In the genomic region with DNA sequence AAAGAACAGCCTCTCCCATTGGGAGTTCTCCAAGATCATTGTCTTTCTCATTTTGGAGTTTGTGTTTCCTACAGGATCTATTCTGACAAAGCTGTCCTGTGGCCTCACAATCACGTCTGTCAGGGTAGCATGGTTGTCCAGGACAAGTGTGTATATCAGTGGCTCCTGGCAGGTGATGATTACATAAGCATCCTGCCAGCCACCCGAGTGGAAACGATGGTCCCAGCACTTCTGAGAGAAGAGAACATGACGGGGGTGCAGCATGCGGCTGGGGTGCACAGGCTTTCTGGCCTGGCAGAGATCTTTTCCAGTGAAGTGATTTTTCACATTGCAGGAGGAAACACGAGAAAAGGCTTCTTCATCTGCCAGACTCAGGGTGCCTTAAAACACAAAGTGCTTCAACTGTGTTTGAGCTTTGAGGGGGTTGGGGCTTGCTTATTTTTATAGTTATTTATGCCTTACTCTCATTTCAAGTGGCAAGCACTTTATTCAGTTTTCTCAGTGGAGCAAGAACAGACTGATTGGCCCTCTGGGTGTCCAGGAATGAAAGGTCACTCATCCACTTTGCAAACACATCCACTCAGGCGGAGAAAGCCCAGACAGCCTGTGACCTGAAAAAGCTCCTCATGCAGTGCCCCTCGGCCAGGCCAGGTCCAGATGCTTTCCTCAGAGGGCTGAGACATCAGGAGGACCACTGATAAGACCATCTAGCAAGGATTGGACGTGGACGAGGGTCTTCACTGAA, we compare ENCODE assay signal across 20 cellular contexts.
"Had no signal": no experiment of that assay in that cellular context is flagged by ENCODE, and none has a peak within 500 bp of the region (broad histone marks: within the 10 kb centered on the region; RNA-seq: fewer than 3 reads in every experiment).

No MANE protein-coding gene starts in this region.

- H3K27ac ChIP-seq: brain microvascular endothelial cell, coronary artery, esophagus squamous epithelium, heart right ventricle, ovary, psoas muscle, skin epidermis, transverse colon had no signal

- H3K36me3 ChIP-seq: brain microvascular endothelial cell, esophagus squamous epithelium, gastrocnemius medialis, heart right ventricle, ovary, right lobe of liver, transverse colon had no signal

- H3K27me3 ChIP-seq: brain microvascular endothelial cell, esophagus squamous epithelium, gastrocnemius medialis, heart right ventricle, ovary, right lobe of liver, transverse colon had no signal

- DNase-seq: activated gamma-delta T cell treated with Interleukin-2 at 50 U/mL for 16 hours; activated T-cell treated with anti-CD3 and anti-CD28 coated beads, Interleukin-2, amount 50 U/mL, for 1 hour; aorta; brain microvascular endothelial cell; esophagus squamous epithelium; gastrocnemius medialis; heart right ventricle; islet precursor cell; left cardiac atrium; midbrain; natural killer cell; ovary; psoas muscle; right lobe of liver; stimulated activated CD4-positive, alpha-beta T cell treated with anti-CD3 and anti-CD28 coated beads, Interleukin-2, amount 100 ng/mL, for 24 hours; stimulated activated naive CD8-positive, alpha-beta T cell treated with anti-CD3 and anti-CD28 coated beads, Interleukin-15, amount 100 ng/mL, for 72 hours; T1000; transverse colon had no signal

- H3K4me1 ChIP-seq: esophagus squamous epithelium, psoas muscle, transverse colon had no signal

- H3K9me3 ChIP-seq: esophagus squamous epithelium, gastrocnemius medialis, heart right ventricle, ovary, psoas muscle, right lobe of liver, transverse colon had no signal

- H3K4me3 ChIP-seq: coronary artery, esophagus squamous epithelium, gastrocnemius medialis, heart right ventricle, ovary, psoas muscle, right lobe of liver, skin epidermis, transverse colon had no signal
